In genomic region chr7:17660116-17660515, GRCh38 we compare ENCODE assay signal across 26 cellular contexts.
DNase-seq lines count a peak whose midpoint lies in the region; ATAC-seq and TF ChIP-seq lines count a peak whose summit lies in the region.
"Had no signal": no experiment of that assay in that cellular context is flagged by ENCODE, and none has a peak within 500 bp of the region (broad histone marks: within the 10 kb centered on the region; RNA-seq: fewer than 3 reads in every experiment).

No MANE protein-coding gene starts in this region.

- CTCF ChIA-PET in BJ (lab: Yijun Ruan, JAX): interaction anchor here (1.1 to 1.2 kb wide), 2 partner anchors 21 to 22 kb away, joined by 3 to 4 read pairs; no protein-coding TSS in a partner anchor

- no peak overlapping the region for H3K27ac ChIP-seq in left lung
- H3K27ac ChIP-seq: psoas muscle, VCaP had no signal

- no peaks in the 10 kb centered on the region for H3K36me3 ChIP-seq in BJ (ENCODE audit: control insufficient read depth, insufficient read depth, low read length)
- no peaks in the 10 kb centered on the region for H3K36me3 ChIP-seq in left lung

- H3K4me1 Mint-ChIP-seq in osteocyte (ENCODE audit: unreplicated experiment): peaks cover 45% of the 10 kb centered on the region
- no peaks in the 10 kb centered on the region for H3K4me1 Mint-ChIP-seq in stimulated activated naive CD8-positive, alpha-beta T cell treated with anti-CD3 and anti-CD28 coated beads, Interleukin-15, amount 100 ng/mL, for 72 hours
- H3K4me1 Mint-ChIP-seq: activated CD4-positive, alpha-beta T cell treated with anti-CD3 and anti-CD28 coated beads, Interleukin-2, amount 10 ng/mL, durations not matched to agents 24 days and 14 days had no signal

- peaks cover 0 to 2% of the 10 kb centered on the region in 2 donors for H3K9me3 ChIP-seq in left lung
- H3K9me3 ChIP-seq: psoas muscle had no signal

- H3K27me3 Mint-ChIP-seq in osteocyte (ENCODE audit: unreplicated experiment): no peaks in the 10 kb centered on the region
- H3K27me3 Mint-ChIP-seq in stimulated activated naive CD8-positive, alpha-beta T cell treated with anti-CD3 and anti-CD28 coated beads, Interleukin-15, amount 100 ng/mL, for 72 hours: peaks cover 12% of the 10 kb centered on the region

- DNase-seq in BJ (ENCODE audit: low read depth) (peak; percentile 66), NCI-H226 (peak; percentile 80), epithelial cell of esophagus (ENCODE audit: low read depth) (peak; percentile 77), left lung (no peak), osteocyte (ENCODE audit: extremely low spot score, unreplicated experiment) (no peak), globus pallidus (ENCODE audit: low spot score) (no peak)
- no peak for DNase-seq in effector CD4-positive, alpha-beta T cell
- DNase-seq in stimulated activated naive CD8-positive, alpha-beta T cell treated with anti-CD3 and anti-CD28 coated beads, Interleukin-15, amount 100 ng/mL, for 72 hours: no peak
- DNase-seq: activated CD4-positive, alpha-beta T cell treated with anti-CD3 and anti-CD28 coated beads, Interleukin-2, amount 10 ng/mL, durations not matched to agents 24 days and 14 days; activated T-cell treated with anti-CD3 and anti-CD28 coated beads, Interleukin-2, amount 50 U/mL, for 48 hours; C1 segment of cervical spinal cord; DND-41; effector CD8-positive, alpha-beta T cell; erythroblast; glutamatergic neuron; left cardiac atrium; mesendoderm; NCI-H1105 treated with DMSO at 0.1 percent for 48 hours; NCI-H2081; NCI-H345; psoas muscle; substantia nigra had no signal

- H3K9me3 Mint-ChIP-seq in osteocyte (ENCODE audit: unreplicated experiment): peaks cover 16% of the 10 kb centered on the region
- no peaks in the 10 kb centered on the region for H3K9me3 Mint-ChIP-seq in stimulated activated naive CD8-positive, alpha-beta T cell treated with anti-CD3 and anti-CD28 coated beads, Interleukin-15, amount 100 ng/mL, for 72 hours
- H3K9me3 Mint-ChIP-seq: activated CD4-positive, alpha-beta T cell treated with anti-CD3 and anti-CD28 coated beads, Interleukin-2, amount 10 ng/mL, durations not matched to agents 24 days and 14 days; activated naive CD4-positive, alpha-beta T cell treated with anti-CD3 and anti-CD28 coated beads, Interleukin-2, amount 50 U/mL, for 72 hours had no signal

- H3K4me3 Mint-ChIP-seq in osteocyte (ENCODE audit: unreplicated experiment): no peak overlapping the region
- no peak overlapping the region for H3K4me3 Mint-ChIP-seq in stimulated activated naive CD8-positive, alpha-beta T cell treated with anti-CD3 and anti-CD28 coated beads, Interleukin-15, amount 100 ng/mL, for 72 hours
- H3K4me3 Mint-ChIP-seq: activated CD4-positive, alpha-beta T cell treated with anti-CD3 and anti-CD28 coated beads, Interleukin-2, amount 10 ng/mL, durations not matched to agents 24 days and 14 days had no signal

- POLR2A ChIA-PET in BJ (lab: Charles Lee): no interaction called here

- TF ChIP-seq CTCF in BJ (IDR thresholded peaks at IDR 0.05; ENCODE audit: insufficient read depth, low read depth, low read length) (no peak), epithelial cell of esophagus (IDR thresholded peaks at IDR 0.05; ENCODE audit: insufficient read depth, low read depth, low read length, missing control alignments) (no peak), left lung (IDR thresholded peaks at IDR 0.05) (no peak), osteocyte (IDR thresholded peaks at IDR 0.05) (no peak)

- intact Hi-C loops in left lung (cut with DNase I): no loop called here

- H3K4me1 ChIP-seq in left lung: peaks cover 0 to 5% of the 10 kb centered on the region in 2 donors
- H3K4me1 ChIP-seq: psoas muscle had no signal

- H3K27me3 ChIP-seq in BJ (ENCODE audit: control insufficient read depth, insufficient read depth, low read length) (no peaks in the 10 kb centered on the region), left lung (no peaks in the 10 kb centered on the region)

- no peaks in the 10 kb centered on the region for H3K36me3 Mint-ChIP-seq in osteocyte (ENCODE audit: unreplicated experiment)
- H3K36me3 Mint-ChIP-seq: activated naive CD4-positive, alpha-beta T cell treated with anti-CD3 and anti-CD28 coated beads, Interleukin-2, amount 50 U/mL, for 72 hours had no signal

- no peak overlapping the region for H3K27ac Mint-ChIP-seq in osteocyte (ENCODE audit: unreplicated experiment)
- H3K27ac Mint-ChIP-seq in stimulated activated naive CD8-positive, alpha-beta T cell treated with anti-CD3 and anti-CD28 coated beads, Interleukin-15, amount 100 ng/mL, for 72 hours: no peak overlapping the region
- H3K27ac Mint-ChIP-seq: activated CD4-positive, alpha-beta T cell treated with anti-CD3 and anti-CD28 coated beads, Interleukin-2, amount 10 ng/mL, durations not matched to agents 24 days and 14 days; activated naive CD4-positive, alpha-beta T cell treated with anti-CD3 and anti-CD28 coated beads, Interleukin-2, amount 50 U/mL, for 72 hours had no signal

- H3K4me3 ChIP-seq in BJ (ENCODE audit: low read depth, low read length): no peak overlapping the region
- no peak overlapping the region for H3K4me3 ChIP-seq in epithelial cell of esophagus (ENCODE audit: low read length)
- no peak overlapping the region for H3K4me3 ChIP-seq in left lung
- H3K4me3 ChIP-seq: psoas muscle had no signal

- peak; percentile 32 for ATAC-seq in left lung
- no peak for ATAC-seq in stimulated activated naive CD8-positive, alpha-beta T cell treated with anti-CD3 and anti-CD28 coated beads, Interleukin-15, amount 100 ng/mL, for 72 hours
- ATAC-seq: activated naive CD4-positive, alpha-beta T cell treated with anti-CD3 and anti-CD28 coated beads, Interleukin-2, amount 50 U/mL, for 72 hours; HCT116; left cardiac atrium; psoas muscle; SK-N-SH treated with all-trans-retinoic acid at 6 μM for 48 hours had no signal

Comparison
In these comparisons a context has a peak if more than half of its experiments do, and no peak if none do; other contexts are left out.
1. DNase-seq: peak in BJ (single experiment), NCI-H226 (single experiment) and epithelial cell of esophagus (single experiment); none in left lung (0 of 2), osteocyte (single experiment), globus pallidus (single experiment), effector CD4-positive, alpha-beta T cell (single experiment) and stimulated activated naive CD8-positive, alpha-beta T cell treated with anti-CD3 and anti-CD28 coated beads, Interleukin-15, amount 100 ng/mL, for 72 hours (0 of 2).